10 cellular contexts compared by ENCODE assay signal in genomic region chr12:29088611-29089219, GRCh38.
A peak's percentile ranks its signal among the peaks of the same experiment; 100 is the strongest.
DNase-seq lines count a peak whose midpoint lies in the region; ATAC-seq, FAIRE-seq and TF ChIP-seq lines count a peak whose summit lies in the region.
"Had no signal": no experiment of that assay in that cellular context is flagged by ENCODE, and none has a peak within 500 bp of the region (broad histone marks: within the 10 kb centered on the region; RNA-seq: fewer than 3 reads in every experiment).

No MANE protein-coding gene starts in this region.

- TF ChIP-seq CTCF in AG09309 (IDR thresholded peaks at IDR 0.05; ENCODE audit: control insufficient read depth, insufficient read depth, low read depth, low read length, missing control alignments) (peak; percentile 48), fibroblast of the aortic adventitia (IDR thresholded peaks at IDR 0.05; ENCODE audit: insufficient read depth, low read length) (peak; percentile 45)

- DNase-seq in AG09309 (ENCODE audit: low read depth) (no peak), HCEC 1CT (peak; percentile 58), RCC 7860 (ENCODE audit: low spot score) (peak; percentile 9), fibroblast of the aortic adventitia (ENCODE audit: low read depth) (peak; percentile 37), putamen (ENCODE audit: low spot score) (no peak), ureter (ENCODE audit: low spot score) (no peak), G401 (ENCODE audit: low spot score) (no peak)
- DNase-seq: aorta had no signal

- ATAC-seq in GM19467 (IDR thresholded peaks at IDR 0.05; ENCODE audit: unreplicated experiment): no peak

- FAIRE-seq in RCC 7860 (lab: Jason Lieb, UNC): peak; percentile 31

- in situ Hi-C loops in G401 (cut with HindIII; ENCODE audit: low sequenced_read_pairs): no loop called here

- H3K4me3 ChIP-seq in AG09309 (ENCODE audit: control insufficient read depth, low read depth, low read length) (no peak overlapping the region), fibroblast of the aortic adventitia (ENCODE audit: low read depth, low read length) (no peak overlapping the region)
- H3K4me3 ChIP-seq: skin epidermis had no signal

Comparison
In these comparisons a context has a peak if more than half of its experiments do, and no peak if none do; other contexts are left out.
1. DNase-seq: peak in HCEC 1CT (single experiment), RCC 7860 (single experiment) and fibroblast of the aortic adventitia (single experiment); none in AG09309 (single experiment), putamen (single experiment), ureter (single experiment) and G401 (single experiment).